Comparison of ENCODE assay signal across 27 cellular contexts in genomic region chr3:194750409-194750808, GRCh38.
DNase-seq lines count a peak whose midpoint lies in the region; ATAC-seq, FAIRE-seq and TF ChIP-seq lines count a peak whose summit lies in the region.
"Had no signal": no experiment of that assay in that cellular context is flagged by ENCODE, and none has a peak within 500 bp of the region (broad histone marks: within the 10 kb centered on the region; RNA-seq: fewer than 3 reads in every experiment).

No MANE protein-coding gene starts in this region.

- H3K27ac ChIP-seq in H9 (ENCODE audit: insufficient read length, low read depth, low read length): no peak overlapping the region
- H3K27ac ChIP-seq in H1 (ENCODE audit: low read depth, low read length): no peak overlapping the region
- H3K27ac ChIP-seq in neural progenitor cell: no peak overlapping the region
- H3K27ac ChIP-seq: ascending aorta, BLaER1, left lung, parathyroid adenoma, RWPE1, vagina had no signal

- H3F3A ChIP-seq in neural progenitor cell (ENCODE audit: low read depth): peaks cover 39% of the 10 kb centered on the region

- H3K9me3 Mint-ChIP-seq in H9: no peaks in the 10 kb centered on the region
- peaks cover 11% of the 10 kb centered on the region for H3K9me3 Mint-ChIP-seq in neural progenitor cell
- H3K9me3 Mint-ChIP-seq: activated naive CD4-positive, alpha-beta T cell treated with anti-CD3 and anti-CD28 coated beads, Interleukin-2, amount 50 U/mL, for 24 hours; activated T-helper 1 cell treated with anti-CD3 and anti-CD28 coated beads, Interleukin-12 subunit alpha, Interleukin-12 subunit beta, Interleukin-2, Interleukin-4 antibody, amounts not matched to agents 30 ng/mL and 10 ng/mL and 1 ng/mL, durations not matched to agents 14 hours and 24 hours and 36 hours; immature natural killer cell had no signal

- H2AFZ ChIP-seq in H9 (ENCODE audit: low read length): no peak overlapping the region
- no peak overlapping the region for H2AFZ ChIP-seq in H1 (ENCODE audit: low read length)
- no peak overlapping the region for H2AFZ ChIP-seq in neural progenitor cell (replicated peaks)
- H2AFZ ChIP-seq: parathyroid adenoma had no signal

- DNase-seq in H9: peak; percentile 38
- DNase-seq in NCI-H2227 treated with DMSO at 0.1 percent for 48 hours (lab: John Stamatoyannopoulos, UW): peak; percentile 46
- no peak for DNase-seq in H1 (ENCODE audit: low read depth in 1 of 2, low spot score in 2 of 2)
- peak; percentile 89 for DNase-seq in neural progenitor cell (ENCODE audit: low spot score)
- DNase-seq in putamen (ENCODE audit: low spot score): no peak
- no peak for DNase-seq in glomerular visceral epithelial cell (ENCODE audit: extremely low spot score)
- DNase-seq in HuH-7 (ENCODE audit: low spot score): no peak
- DNase-seq: activated CD4-positive, alpha-beta T cell treated with anti-CD3 and anti-CD28 coated beads for 48 hours; effector CD4-positive, alpha-beta T cell; left lung; MG63; naive thymus-derived CD4-positive, alpha-beta T cell; NCI-H1436; NCI-H748 treated with DMSO at 0.1 percent for 48 hours; stimulated activated CD4-positive, alpha-beta T cell treated with anti-CD3 and anti-CD28 coated beads, Interleukin-4, amount 100 ng/mL, for 4 hours; stimulated activated naive CD4-positive, alpha-beta T cell; T-helper 17 cell had no signal

- H3K23ac ChIP-seq in H9 (ENCODE audit: insufficient read length, low read depth, low read length) (no peak overlapping the region), H1 (ENCODE audit: insufficient read length) (no peak overlapping the region)

- TF ChIP-seq POLR2A in H1 (IDR thresholded peaks at IDR 0.05; ENCODE audit: control extremely low read depth in 1 of 2, low read depth in 2 of 2, low read length in 2 of 2): no peak

- no peak; a peak in 1 of 3 replicates for TF ChIP-seq EP300 in H1 (IDR thresholded peaks at IDR 0.05; ENCODE audit: borderline replicate concordance in 1 of 2, low read depth in 2 of 2, low read length in 2 of 2)

- H3K27me3 Mint-ChIP-seq in H9 (ENCODE audit: low read depth) (peaks cover 12% of the 10 kb centered on the region; the same call in 1 of the 2 replicates), neural progenitor cell (ENCODE audit: insufficient read depth, low read depth) (peaks cover 33% of the 10 kb centered on the region)

- H3T11ph ChIP-seq in H9 (ENCODE audit: low read length): no peak overlapping the region

- no peak overlapping the region for H3K9ac ChIP-seq in H9 (ENCODE audit: extremely low read depth, insufficient read length, low read length)
- no peak overlapping the region for H3K9ac ChIP-seq in H1 (replicated peaks in 1 of 4; ENCODE audit: extremely low read depth in 1 of 4, low read depth in 3 of 4, low read length in 3 of 4)
- H3K9ac ChIP-seq in neural progenitor cell: no peak overlapping the region
- H3K9ac ChIP-seq: BLaER1, parathyroid adenoma had no signal

- H3K36me3 Mint-ChIP-seq in H9 (ENCODE audit: insufficient read depth in 1 of 3, low read depth in 3 of 3) (no peaks in the 10 kb centered on the region; a peak in 2 of 7 replicates), neural progenitor cell (peaks cover 2% of the 10 kb centered on the region)
- H3K36me3 Mint-ChIP-seq: activated naive CD4-positive, alpha-beta T cell treated with anti-CD3 and anti-CD28 coated beads, Interleukin-2, amount 50 U/mL, for 24 hours had no signal

- H3K4me1 Mint-ChIP-seq in H9 (peaks cover 43 to 52% of the 10 kb centered on the region in 2 experiments), neural progenitor cell (peaks cover 66% of the 10 kb centered on the region)
- H3K4me1 Mint-ChIP-seq: activated naive CD4-positive, alpha-beta T cell treated with anti-CD3 and anti-CD28 coated beads, Interleukin-2, amount 50 U/mL, for 24 hours; T-helper 17 cell had no signal

- H3K36me3 ChIP-seq in H1 (ENCODE audit: control insufficient read depth in 2 of 4, insufficient read depth in 4 of 4, low read length in 3 of 4) (no peaks in the 10 kb centered on the region), neural progenitor cell (no peaks in the 10 kb centered on the region)
- H3K36me3 ChIP-seq: ascending aorta, BLaER1, left lung, MG63, vagina had no signal

- ATAC-seq in GM18873 (IDR thresholded peaks at IDR 0.05; ENCODE audit: low FRiP score, unreplicated experiment): no peak
- ATAC-seq: left lung; naive thymus-derived CD4-positive, alpha-beta T cell; T-helper 17 cell had no signal

- H3K79me2 ChIP-seq in H9 (ENCODE audit: insufficient read depth, low read length) (no peaks in the 10 kb centered on the region), H1 (ENCODE audit: control insufficient read depth in 1 of 2, insufficient read depth in 2 of 2, low read length in 2 of 2) (no peaks in the 10 kb centered on the region), neural progenitor cell (ENCODE audit: low read depth) (no peaks in the 10 kb centered on the region)
- H3K79me2 ChIP-seq: parathyroid adenoma had no signal

- H3K27me3 ChIP-seq in H9 (ENCODE audit: insufficient read depth, low read length) (no peaks in the 10 kb centered on the region), H1 (replicated peaks in 1 of 4; ENCODE audit: control insufficient read depth in 3 of 4, extremely low read depth in 1 of 4, insufficient read depth in 3 of 4, low read length in 3 of 4) (no peaks in the 10 kb centered on the region), neural progenitor cell (no peaks in the 10 kb centered on the region)
- H3K27me3 ChIP-seq: ascending aorta, BLaER1, left lung, MG63, vagina had no signal

- H3K18ac ChIP-seq in H9 (ENCODE audit: insufficient read length, low read depth, low read length): no peak overlapping the region
- peak overlapping the region; percentile 62; the same call in 1 of the 2 replicates for H3K18ac ChIP-seq in H1 (ENCODE audit: extremely low read depth, low read length)

- H3K14ac ChIP-seq in H9 (ENCODE audit: insufficient read depth, low read length): no peak overlapping the region
- H3K14ac ChIP-seq in H1 (ENCODE audit: insufficient read length): no peak overlapping the region

- no peak overlapping the region for H3K4me2 ChIP-seq in H9 (ENCODE audit: insufficient read depth, insufficient read length, low read length)
- peak overlapping the region; percentile 37 to 50; a peak in 3 of 4 replicates for H3K4me2 ChIP-seq in H1 (ENCODE audit: insufficient read depth in 1 of 2, low read depth in 2 of 2, low read length in 2 of 2)
- peak overlapping the region; percentile 54 for H3K4me2 ChIP-seq in neural progenitor cell
- H3K4me2 ChIP-seq: BLaER1 had no signal

- no peaks in the 10 kb centered on the region for H3K9me3 ChIP-seq in H9 (ENCODE audit: control insufficient read depth, low read depth, low read length)
- H3K9me3 ChIP-seq in H1 (ENCODE audit: insufficient read depth in 2 of 2, low read depth in 1 of 2, low read length in 1 of 2): no peaks in the 10 kb centered on the region
- no peaks in the 10 kb centered on the region for H3K9me3 ChIP-seq in neural progenitor cell (ENCODE audit: low read depth)
- H3K9me3 ChIP-seq: ascending aorta, BLaER1, left lung, MG63, vagina had no signal

- H2BK15ac ChIP-seq in H9 (ENCODE audit: low read depth, low read length): no peak overlapping the region
- H2BK15ac ChIP-seq in H1 (ENCODE audit: low read length): no peak overlapping the region

- TF ChIP-seq CTCF in H9 (conservative IDR thresholded peaks at IDR 0.05): no peak
- no peak for TF ChIP-seq CTCF in H1 (IDR thresholded peaks at IDR 0.05; ENCODE audit: control extremely low read depth in 1 of 3, insufficient read depth in 1 of 3, low read depth in 1 of 3, low read length in 3 of 3)
- no peak for TF ChIP-seq CTCF in neural progenitor cell (IDR thresholded peaks at IDR 0.05)

- H2BK20ac ChIP-seq in H9 (ENCODE audit: low read depth, low read length, poor library complexity, severe bottlenecking): no peak overlapping the region
- H2BK20ac ChIP-seq in H1 (ENCODE audit: low read length): no peak overlapping the region

- H3K56ac ChIP-seq in H9 (ENCODE audit: insufficient read length, low read depth, low read length) (no peak overlapping the region), H1 (replicated peaks; ENCODE audit: insufficient read length, low read depth, low read length) (no peak overlapping the region)

- no peak overlapping the region for H4K5ac ChIP-seq in H9 (ENCODE audit: insufficient read length, low read depth, low read length)
- H4K5ac ChIP-seq in H1 (ENCODE audit: insufficient read length, low read depth, low read length): no peak overlapping the region

- H2AK5ac ChIP-seq in H9 (ENCODE audit: insufficient read length, low read length): no peak overlapping the region
- H2AK5ac ChIP-seq in H1 (ENCODE audit: low read depth, low read length): no peak overlapping the region

- no peak overlapping the region for H3K4ac ChIP-seq in H9 (ENCODE audit: low read depth, low read length)
- no peak overlapping the region for H3K4ac ChIP-seq in H1 (replicated peaks; ENCODE audit: insufficient read length, low read depth, low read length)

- H3K79me1 ChIP-seq in H9 (ENCODE audit: insufficient read depth, low read depth, low read length, poor library complexity, severe bottlenecking) (no peaks in the 10 kb centered on the region), H1 (ENCODE audit: low read depth, low read length) (no peaks in the 10 kb centered on the region)

- TF ChIP-seq RAD21 in H1 (IDR thresholded peaks at IDR 0.05 in 1 of 2, conservative IDR thresholded peaks at IDR 0.05 in 1 of 2; ENCODE audit: low read depth in 2 of 2, low read length in 2 of 2): no peak

- CTCF ChIA-PET in H1 (lab: Charles Lee; ENCODE audit: partially characterized antibody): interaction anchor here (1.2 to 5.2 kb wide), 2 partner anchors 62 to 67 kb away, joined by 3 to 17 read pairs; no protein-coding TSS in a partner anchor

- peaks cover 14% of the 10 kb centered on the region; the same call in 1 of the 2 replicates for H3K4me1 ChIP-seq in H9 (ENCODE audit: insufficient read depth, low read length)
- peaks cover 12 to 22% (median 16%) of the 10 kb centered on the region in 4 experiments for H3K4me1 ChIP-seq in H1 (replicated peaks in 1 of 4; ENCODE audit: control insufficient read depth in 3 of 4, insufficient read depth in 4 of 4, low read length in 3 of 4)
- peaks cover 36% of the 10 kb centered on the region for H3K4me1 ChIP-seq in neural progenitor cell
- H3K4me1 ChIP-seq: ascending aorta, left lung, parathyroid adenoma, vagina had no signal

- H4K91ac ChIP-seq in H9 (ENCODE audit: insufficient read length, low read depth, low read length) (no peak overlapping the region), H1 (replicated peaks; ENCODE audit: insufficient read length, low read length) (no peak overlapping the region)

- H4K20me1 ChIP-seq in H9 (ENCODE audit: control insufficient read depth, insufficient read depth, insufficient read length): no peaks in the 10 kb centered on the region
- H4K20me1 ChIP-seq in H1 (replicated peaks in 1 of 2; ENCODE audit: control insufficient read depth in 1 of 2, insufficient read depth in 2 of 2, low read length in 2 of 2): no peaks in the 10 kb centered on the region
- H4K20me1 ChIP-seq in neural progenitor cell (ENCODE audit: low read depth): peaks cover 22% of the 10 kb centered on the region
- H4K20me1 ChIP-seq: BLaER1 had no signal

- H3K4me3 Mint-ChIP-seq in H9 (peak overlapping the region in 1 of 2 experiments; percentile 6; a peak in 2 of 5 replicates), neural progenitor cell (no peak overlapping the region)
- H3K4me3 Mint-ChIP-seq: activated naive CD4-positive, alpha-beta T cell treated with anti-CD3 and anti-CD28 coated beads, Interleukin-2, amount 50 U/mL, for 24 hours; activated T-helper 1 cell treated with anti-CD3 and anti-CD28 coated beads, Interleukin-12 subunit alpha, Interleukin-12 subunit beta, Interleukin-2, Interleukin-4 antibody, amounts not matched to agents 30 ng/mL and 10 ng/mL and 1 ng/mL, durations not matched to agents 14 hours and 24 hours and 36 hours; naive thymus-derived CD4-positive, alpha-beta T cell; T-helper 17 cell had no signal

- H4K8ac ChIP-seq in H9 (replicated peaks; ENCODE audit: insufficient read length, low read depth, low read length): no peak overlapping the region
- no peak overlapping the region for H4K8ac ChIP-seq in H1 (ENCODE audit: extremely low read depth, insufficient read depth, low read length)

- H3K4me3 ChIP-seq in H1 (ENCODE audit: extremely low read depth in 1 of 4, insufficient read depth in 2 of 4, low read depth in 3 of 4, low read length in 4 of 4): no peak overlapping the region
- peak overlapping the region; percentile 6 for H3K4me3 ChIP-seq in neural progenitor cell
- H3K4me3 ChIP-seq: ascending aorta, BLaER1, K562, left lung, MG63, vagina had no signal

- H3K27ac Mint-ChIP-seq in H9 (peak overlapping the region in 1 of 3 experiments; percentile 91; a peak in 2 of 7 replicates), neural progenitor cell (peak overlapping the region; percentile 50)
- H3K27ac Mint-ChIP-seq: activated naive CD4-positive, alpha-beta T cell treated with anti-CD3 and anti-CD28 coated beads, Interleukin-2, amount 50 U/mL, for 24 hours; activated T-helper 1 cell treated with anti-CD3 and anti-CD28 coated beads, Interleukin-12 subunit alpha, Interleukin-12 subunit beta, Interleukin-2, Interleukin-4 antibody, amounts not matched to agents 30 ng/mL and 10 ng/mL and 1 ng/mL, durations not matched to agents 14 hours and 24 hours and 36 hours; naive thymus-derived CD4-positive, alpha-beta T cell; T-helper 17 cell had no signal

- POLR2A ChIA-PET in H1 (lab: Charles Lee; ENCODE audit: partially characterized antibody): interaction anchor here (1.0 kb wide), 1 partner anchor 271 kb away, joined by 3 read pairs; no protein-coding TSS in a partner anchor

- H2BK5ac ChIP-seq in H9 (ENCODE audit: insufficient read length, low read length): no peak overlapping the region
- no peak overlapping the region for H2BK5ac ChIP-seq in H1 (ENCODE audit: low read depth, low read length)

- no peaks in the 10 kb centered on the region for H3K23me2 ChIP-seq in H9 (ENCODE audit: insufficient read length, low read depth, low read length, poor library complexity, severe bottlenecking)
- no peaks in the 10 kb centered on the region for H3K23me2 ChIP-seq in H1 (ENCODE audit: low read depth, low read length)

- no peak for FAIRE-seq in H1 (lab: Jason Lieb, UNC)
- FAIRE-seq: K562 had no signal

- H2BK120ac ChIP-seq in H9 (ENCODE audit: low read depth, low read length, poor library complexity, severe bottlenecking): no peak overlapping the region
- no peak overlapping the region for H2BK120ac ChIP-seq in H1 (replicated peaks; ENCODE audit: low read depth, low read length)

- H2BK12ac ChIP-seq in H9 (ENCODE audit: insufficient read length, low read depth, low read length) (no peak overlapping the region), H1 (ENCODE audit: low read depth, low read length) (no peak overlapping the region)

- no CpG with 5 or more reads among the region's 5 CpGs for WGBS in H9 (ENCODE audit: extremely low coverage, insufficient read length, low lambda C conversion rate)
- WGBS in H1 (ENCODE audit: extremely low coverage in 1 of 2, insufficient coverage in 1 of 2, insufficient read length in 1 of 2, insufficient replicate concordance in 2 of 2, low coverage in 1 of 2, low lambda C conversion rate in 2 of 2, missing lambda C conversion rate in 1 of 2), 2 experiments: 32% methylated on average over 5 of the region's 5 CpGs; no CpG with 5 or more reads in 1 of the 2 experiments

Comparison
In these comparisons a context has a peak if more than half of its experiments do, and no peak if none do; other contexts are left out.
1. DNase-seq: peak in H9 (single experiment), NCI-H2227 treated with DMSO at 0.1 percent for 48 hours (single experiment) and neural progenitor cell (single experiment); none in H1 (0 of 2), putamen (single experiment), glomerular visceral epithelial cell (single experiment) and HuH-7 (single experiment).